ENCODE assay signal across 1 cellular context in genomic region chr20:32592022-32592421, GRCh38.
TF ChIP-seq lines count a peak whose summit lies in the region.

No MANE protein-coding gene starts in this region.

TF ChIP-seq in HepG2, 621 proteins besides CTCF, POLR2A, EP300 and RAD21 (continued from another document):
- TF ChIP-seq ZNF414 (CRISPR knock-in tag; IDR thresholded peaks at IDR 0.05), result no peak
